In the genomic region with DNA sequence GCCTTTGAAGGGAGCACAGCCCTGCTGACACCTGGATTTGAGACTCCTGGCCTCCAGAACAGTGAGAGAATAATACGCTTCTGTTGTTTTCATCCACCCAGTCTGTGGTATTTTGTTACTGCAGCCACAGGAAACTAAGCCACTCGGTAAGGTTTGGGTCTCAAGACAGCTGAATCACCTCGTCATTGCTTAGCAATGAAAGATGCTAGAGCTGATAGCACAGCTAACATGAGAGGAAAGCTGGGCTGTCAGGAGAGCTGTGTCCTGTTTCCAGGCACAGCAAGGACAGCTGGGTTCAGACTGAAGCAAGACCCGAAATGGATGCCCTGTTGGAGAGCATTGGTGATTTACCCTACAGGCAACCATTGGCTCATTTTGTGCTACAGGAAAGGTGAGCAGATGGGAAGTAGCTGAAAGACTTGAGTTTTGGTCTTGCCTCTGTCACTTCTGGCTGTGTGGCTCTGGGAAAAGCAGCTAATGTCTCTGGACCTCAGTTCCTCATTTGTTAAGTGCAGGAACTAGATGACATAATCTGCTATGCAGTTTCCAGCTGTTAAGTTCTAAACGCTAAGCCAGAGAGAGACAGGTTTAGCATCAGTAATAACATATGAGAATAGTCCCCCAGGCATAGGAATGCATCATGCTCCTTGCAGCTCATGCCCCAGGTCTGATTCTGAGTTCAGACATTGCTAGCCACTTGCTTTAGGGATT, we compare ENCODE assay signal across 18 cellular contexts. TPM values are rescaled to one million over a fixed set of nuclear protein-coding genes. Genes with fewer than 3 reads are reported as not detected.
A peak's percentile ranks its signal among the peaks of the same experiment; 100 is the strongest.
DNase-seq lines count a peak whose midpoint lies in the region; TF ChIP-seq lines count a peak whose summit lies in the region.
"Had no signal": no experiment of that assay in that cellular context is flagged by ENCODE, and none has a peak within 500 bp of the region (broad histone marks: within the 10 kb centered on the region; RNA-seq: fewer than 3 reads in every experiment).

No MANE protein-coding gene starts in this region.

- H3K4me3 Mint-ChIP-seq in HFFc6, result peak overlapping the region; percentile 56
- no peak overlapping the region for H3K4me3 Mint-ChIP-seq in T-helper 2 cell treated with Interferon-gamma antibody and Interleukin-4, amounts not matched to agents 5 μg/mL and 100 μg/mL, for 36 hours
- H3K4me3 Mint-ChIP-seq: activated naive CD8-positive, alpha-beta T cell treated with anti-CD3 and anti-CD28 coated beads, Interleukin-2, amount 50 U/mL, for 24 hours had no signal

- H3K27me3 ChIP-seq in kidney epithelial cell (ENCODE audit: control insufficient read depth, insufficient read depth, low read length), result peaks cover 3% of the 10 kb centered on the region
- H3K27me3 ChIP-seq: BLaER1, thyroid gland had no signal

- no peak overlapping the region for H3K4me3 ChIP-seq in kidney epithelial cell (ENCODE audit: low read depth, low read length)
- H3K4me3 ChIP-seq: BLaER1, gastroesophageal sphincter, thyroid gland had no signal

- peak; percentile 55 for DNase-seq in Daoy (ENCODE audit: low read depth)
- peak; percentile 76 for DNase-seq in HFFc6
- no peak for DNase-seq in T-helper 2 cell treated with Interferon-gamma antibody and Interleukin-4, amounts not matched to agents 5 μg/mL and 100 μg/mL, for 36 hours (ENCODE audit: low spot score)
- DNase-seq in kidney epithelial cell (ENCODE audit: low read depth), result peak; percentile 4
- DNase-seq in NCI-H2029 treated with DMSO at 0.1 percent for 48 hours (lab: John Stamatoyannopoulos, UW), result no peak
- DNase-seq in GM13976 (ENCODE audit: low spot score), result no peak
- DNase-seq in epidermal melanocyte (ENCODE audit: insufficient read length, low spot score), result no peak
- DNase-seq: activated naive CD8-positive, alpha-beta T cell treated with anti-CD3 and anti-CD28 coated beads, Interleukin-2, amount 50 U/mL, for 24 hours; activated T-cell treated with anti-CD3 and anti-CD28 coated beads, Interleukin-2, amount 50 U/mL, for 48 hours; midbrain; NCI-H1930; NCI-H510A treated with DMSO at 0.1 percent for 48 hours; nucleus accumbens; stimulated activated CD4-positive, alpha-beta T cell treated with anti-CD3 and anti-CD28 coated beads, Interleukin-4, amount 100 ng/mL, for 4 hours; thyroid gland had no signal

- no peaks in the 10 kb centered on the region for H3K9me3 Mint-ChIP-seq in HFFc6
- no peaks in the 10 kb centered on the region for H3K9me3 Mint-ChIP-seq in T-helper 2 cell treated with Interferon-gamma antibody and Interleukin-4, amounts not matched to agents 5 μg/mL and 100 μg/mL, for 36 hours
- H3K9me3 Mint-ChIP-seq: activated naive CD8-positive, alpha-beta T cell treated with anti-CD3 and anti-CD28 coated beads, Interleukin-2, amount 50 U/mL, for 24 hours had no signal

- in situ Hi-C loops in GM13976 (cut with MboI; ENCODE audit: low sequenced_read_pairs, unreplicated experiment), result loop anchor here (25.0 kb wide), 1 partner anchor 1111 kb away; no protein-coding TSS in a partner anchor

- TF ChIP-seq CTCF in HFFc6 (IDR thresholded peaks at IDR 0.05), result no peak
- TF ChIP-seq CTCF in kidney epithelial cell (IDR thresholded peaks at IDR 0.05; ENCODE audit: insufficient read depth, low read length, poor library complexity, severe bottlenecking), result no peak
- TF ChIP-seq CTCF in GM13976 (IDR thresholded peaks at IDR 0.05; ENCODE audit: borderline replicate concordance, control extremely low read depth, extremely low read depth, insufficient read depth, missing control alignments), result no peak

- peaks cover 47% of the 10 kb centered on the region for H3K4me1 Mint-ChIP-seq in HFFc6 (ENCODE audit: low read depth)
- H3K4me1 Mint-ChIP-seq in T-helper 2 cell treated with Interferon-gamma antibody and Interleukin-4, amounts not matched to agents 5 μg/mL and 100 μg/mL, for 36 hours (ENCODE audit: low read depth), result peaks cover 24% of the 10 kb centered on the region
- H3K4me1 Mint-ChIP-seq: activated naive CD8-positive, alpha-beta T cell treated with anti-CD3 and anti-CD28 coated beads, Interleukin-2, amount 50 U/mL, for 24 hours had no signal

- H3K27ac Mint-ChIP-seq in HFFc6, result peak overlapping the region; percentile 79
- peak overlapping the region; percentile 62 for H3K27ac Mint-ChIP-seq in T-helper 2 cell treated with Interferon-gamma antibody and Interleukin-4, amounts not matched to agents 5 μg/mL and 100 μg/mL, for 36 hours
- H3K27ac Mint-ChIP-seq: activated naive CD8-positive, alpha-beta T cell treated with anti-CD3 and anti-CD28 coated beads, Interleukin-2, amount 50 U/mL, for 24 hours had no signal

- H3K36me3 ChIP-seq in kidney epithelial cell (ENCODE audit: control insufficient read depth, insufficient read depth, low read length), result no peaks in the 10 kb centered on the region
- H3K36me3 ChIP-seq: BLaER1, gastroesophageal sphincter, thyroid gland had no signal

- peaks cover 6% of the 10 kb centered on the region for H3K27me3 Mint-ChIP-seq in HFFc6 (ENCODE audit: insufficient read depth)
- H3K27me3 Mint-ChIP-seq in T-helper 2 cell treated with Interferon-gamma antibody and Interleukin-4, amounts not matched to agents 5 μg/mL and 100 μg/mL, for 36 hours (ENCODE audit: low read depth), result peaks cover 16% of the 10 kb centered on the region

- H3K36me3 Mint-ChIP-seq in HFFc6 (ENCODE audit: low read depth), result no peaks in the 10 kb centered on the region; the same call in 1 of the 2 replicates
- H3K36me3 Mint-ChIP-seq in T-helper 2 cell treated with Interferon-gamma antibody and Interleukin-4, amounts not matched to agents 5 μg/mL and 100 μg/mL, for 36 hours (ENCODE audit: low read depth), result peaks cover 2% of the 10 kb centered on the region

RNA-seq across cellular contexts. Expression of gene CLIC6, which starts 58.0 kb away (rescaled TPM):
- total RNA-seq in Daoy (2014; rRNA removed; shearing (Covaris generic)), result 2.1 and 3.1 TPM in 2 replicates
- total RNA-seq in HFFc6 (2021; fragmentation: NEBNext Ultra II Directional; extraction: Animal tissue kit (Norgen Biotek cat#: 25700)), result not detected
- total RNA-seq in kidney epithelial cell, result 6.3 and 8.0 TPM in 2 replicates
- total RNA-seq: LHCN-M2 had no signal

Comparison
In these comparisons a context has a peak if more than half of its experiments do, and no peak if none do; other contexts are left out.
1. DNase-seq: peak in Daoy (single experiment), HFFc6 (single experiment) and kidney epithelial cell (single experiment); none in T-helper 2 cell treated with Interferon-gamma antibody and Interleukin-4, amounts not matched to agents 5 μg/mL and 100 μg/mL, for 36 hours (single experiment), NCI-H2029 treated with DMSO at 0.1 percent for 48 hours (single experiment), GM13976 (single experiment) and epidermal melanocyte (single experiment).